Comparison of ENCODE assay signal across 16 cellular contexts in genomic region chr11:43396617-43397016, GRCh38. TPM values are rescaled to one million over a fixed set of nuclear protein-coding genes. Genes with fewer than 3 reads are reported as not detected.
DNase-seq lines count a peak whose midpoint lies in the region; ATAC-seq, FAIRE-seq and TF ChIP-seq lines count a peak whose summit lies in the region.
"Had no signal": no experiment of that assay in that cellular context is flagged by ENCODE, and none has a peak within 500 bp of the region (broad histone marks: within the 10 kb centered on the region; RNA-seq: fewer than 3 reads in every experiment).

No MANE protein-coding gene starts in this region.

- no peaks in the 10 kb centered on the region for H4K20me1 ChIP-seq in PC-9 (ENCODE audit: insufficient read depth)

- no TSS peak for BruUV-seq in PC-9 (replicated peaks; lab: Mats Ljungman, UMichigan)

- POLR2A ChIA-PET in PC-9 (lab: Charles Lee; ENCODE audit: unreplicated experiment): no interaction called here

- WGBS in thyroid gland, 2 donors: 47 to 53% methylated on average over 3 of the region's 3 CpGs

- H3K9me3 ChIP-seq in PC-9 (ENCODE audit: insufficient read depth, low read depth): no peaks in the 10 kb centered on the region
- H3K9me3 ChIP-seq in thyroid gland: no peaks in the 10 kb centered on the region
- no peaks in the 10 kb centered on the region for H3K9me3 ChIP-seq in kidney (ENCODE audit: control insufficient read depth in 1 of 2, low read length in 2 of 2)
- H3K9me3 ChIP-seq: Peyer's patch had no signal

- H3K36me3 ChIP-seq in PC-9 (ENCODE audit: low read depth): peaks cover 52% of the 10 kb centered on the region
- peaks cover 5% of the 10 kb centered on the region for H3K36me3 ChIP-seq in bronchial epithelial cell (ENCODE audit: control insufficient read depth, insufficient read depth, low read length)
- peaks cover 17 to 28% of the 10 kb centered on the region in 2 donors for H3K36me3 ChIP-seq in thyroid gland
- H3K36me3 ChIP-seq in kidney (ENCODE audit: control insufficient read depth in 1 of 2, insufficient read depth in 2 of 2, low read length in 2 of 2): peaks cover 23 to 46% of the 10 kb centered on the region in 2 donors

- H2AFZ ChIP-seq in PC-9: no peak overlapping the region

- H3K36me3 Mint-ChIP-seq in activated T-cell treated with anti-CD3 and anti-CD28 coated beads, Interleukin-2, amount 50 U/mL, for 4 hours (ENCODE audit: insufficient read depth): peaks cover 55% of the 10 kb centered on the region
- peaks cover 4 to 28% of the 10 kb centered on the region in 2 donors for H3K36me3 Mint-ChIP-seq in activated T-cell treated with anti-CD3 and anti-CD28 coated beads, Interleukin-2, amount 50 U/mL, for 72 hours (ENCODE audit: insufficient read depth in 2 of 2)

- H3K9ac ChIP-seq in kidney (ENCODE audit: low read length in 2 of 2): no peak overlapping the region

- H3K79me2 ChIP-seq in PC-9 (ENCODE audit: low read depth): no peaks in the 10 kb centered on the region

- H3K27ac ChIP-seq in PC-9 (peak overlapping the region; percentile 9; the same call in 1 of the 2 replicates), thyroid gland (peak overlapping the region; percentile 38 to 69 (median 58)), kidney (ENCODE audit: low read depth in 2 of 2, low read length in 2 of 2) (no peak overlapping the region)
- H3K27ac ChIP-seq: C4-2B, Peyer's patch had no signal

- CTCF ChIA-PET in PC-9 (lab: Charles Lee): no interaction called here

- no peak overlapping the region for H3K4me3 ChIP-seq in PC-9
- no peak overlapping the region for H3K4me3 ChIP-seq in bronchial epithelial cell (ENCODE audit: low read depth, low read length)
- no peak overlapping the region for H3K4me3 ChIP-seq in thyroid gland (replicated peaks in 1 of 3)
- H3K4me3 ChIP-seq in kidney (ENCODE audit: low read length in 2 of 2): no peak overlapping the region
- H3K4me3 ChIP-seq: Peyer's patch had no signal

- no peak overlapping the region for H3K4me2 ChIP-seq in PC-9

- no peak overlapping the region for H3K27ac Mint-ChIP-seq in activated T-cell treated with anti-CD3 and anti-CD28 coated beads, Interleukin-2, amount 50 U/mL, for 72 hours

- no peak for DNase-seq in activated T-cell treated with anti-CD3 and anti-CD28 coated beads, Interleukin-2, amount 50 U/mL, for 4 hours
- no peak for DNase-seq in activated T-cell treated with anti-CD3 and anti-CD28 coated beads, Interleukin-2, amount 50 U/mL, for 72 hours
- peak in 1 of 2 experiments; percentile 71 for DNase-seq in PC-9
- peak; percentile 30 for DNase-seq in bronchial epithelial cell (ENCODE audit: low read depth)
- DNase-seq in thyroid gland: peak; percentile 21 to 31
- DNase-seq in NCI-H82 treated with DMSO at 0.1 percent for 48 hours (lab: John Stamatoyannopoulos, UW; ENCODE audit: unreplicated experiment): no peak
- DNase-seq in kidney: no peak
- DNase-seq: DMS 273 treated with DMSO at 0.1 percent for 48 hours, NCI-H1048, NCI-H1436 treated with DMSO at 0.1 percent for 48 hours, NCI-H2029 treated with DMSO at 0.1 percent for 48 hours, NCI-H510A treated with DMSO at 0.1 percent for 48 hours, Peyer's patch had no signal

- no peaks in the 10 kb centered on the region for H3K27me3 Mint-ChIP-seq in activated T-cell treated with anti-CD3 and anti-CD28 coated beads, Interleukin-2, amount 50 U/mL, for 4 hours (ENCODE audit: low read depth)
- H3K27me3 Mint-ChIP-seq in activated T-cell treated with anti-CD3 and anti-CD28 coated beads, Interleukin-2, amount 50 U/mL, for 72 hours (ENCODE audit: low read depth): no peaks in the 10 kb centered on the region

- H3F3A ChIP-seq in PC-9 (ENCODE audit: insufficient read depth, low read depth): peaks cover 6% of the 10 kb centered on the region; the same call in 1 of the 2 replicates

- ATAC-seq in activated T-cell treated with anti-CD3 and anti-CD28 coated beads, Interleukin-2, amount 50 U/mL, for 4 hours: no peak
- no peak for ATAC-seq in activated T-cell treated with anti-CD3 and anti-CD28 coated beads, Interleukin-2, amount 50 U/mL, for 72 hours (replicated peaks in 1 of 2)
- ATAC-seq: Right ventricle myocardium inferior had no signal

- H3K4me1 ChIP-seq in PC-9 (replicated peaks; ENCODE audit: insufficient read depth) (peaks cover 6% of the 10 kb centered on the region; the same call in 1 of the 2 replicates), thyroid gland (peaks cover 4 to 19% of the 10 kb centered on the region in 2 donors), kidney (ENCODE audit: control insufficient read depth in 1 of 2, insufficient read depth in 1 of 2, low read depth in 1 of 2, low read length in 2 of 2) (no peaks in the 10 kb centered on the region)
- H3K4me1 ChIP-seq: Peyer's patch had no signal

- no peaks in the 10 kb centered on the region for H3K9me3 Mint-ChIP-seq in activated T-cell treated with anti-CD3 and anti-CD28 coated beads, Interleukin-2, amount 50 U/mL, for 4 hours
- H3K9me3 Mint-ChIP-seq in activated T-cell treated with anti-CD3 and anti-CD28 coated beads, Interleukin-2, amount 50 U/mL, for 72 hours: no peaks in the 10 kb centered on the region

- intact Hi-C loops in PC-9 (cut with micrococcal nuclease; ENCODE audit: unreplicated experiment) (loop anchor here (2.0 kb wide), 1 partner anchor 38 kb away; the partner anchor contains the start of gene TTC17), thyroid gland (cut with DNase I) (no loop called here), kidney (cut with DNase I) (no loop called here)

- H3K27me3 ChIP-seq in PC-9 (ENCODE audit: insufficient read depth, low read depth): no peaks in the 10 kb centered on the region
- H3K27me3 ChIP-seq in bronchial epithelial cell (ENCODE audit: control insufficient read depth, insufficient read depth, low read length): no peaks in the 10 kb centered on the region
- no peaks in the 10 kb centered on the region for H3K27me3 ChIP-seq in thyroid gland
- H3K27me3 ChIP-seq: Peyer's patch had no signal

- peak overlapping the region; percentile 27 for H3K4me3 Mint-ChIP-seq in activated T-cell treated with anti-CD3 and anti-CD28 coated beads, Interleukin-2, amount 50 U/mL, for 4 hours
- H3K4me3 Mint-ChIP-seq in activated T-cell treated with anti-CD3 and anti-CD28 coated beads, Interleukin-2, amount 50 U/mL, for 72 hours: no peak overlapping the region

- FAIRE-seq in bronchial epithelial cell (lab: Jason Lieb, UNC) (no peak), kidney (lab: Jason Lieb, UNC) (no peak)
- FAIRE-seq: H1 had no signal

- no peak for TF ChIP-seq CTCF in PC-9 (conservative IDR thresholded peaks at IDR 0.05)
- TF ChIP-seq CTCF in bronchial epithelial cell (IDR thresholded peaks at IDR 0.05; ENCODE audit: insufficient read depth, low read length, severe bottlenecking): no peak
- no peak for TF ChIP-seq CTCF in thyroid gland (IDR thresholded peaks at IDR 0.05)
- TF ChIP-seq CTCF in kidney (IDR thresholded peaks at IDR 0.05; ENCODE audit: borderline replicate concordance, extremely low read depth, insufficient read depth): no peak

- H3K9me2 ChIP-seq in PC-9 (ENCODE audit: insufficient read depth): no peaks in the 10 kb centered on the region

- H3K4me1 Mint-ChIP-seq in activated T-cell treated with anti-CD3 and anti-CD28 coated beads, Interleukin-2, amount 50 U/mL, for 4 hours (ENCODE audit: low read depth): peaks cover 23% of the 10 kb centered on the region
- H3K4me1 Mint-ChIP-seq in activated T-cell treated with anti-CD3 and anti-CD28 coated beads, Interleukin-2, amount 50 U/mL, for 72 hours (ENCODE audit: low read depth): peaks cover 48% of the 10 kb centered on the region

- no peak for TF ChIP-seq POLR2A in thyroid gland (IDR thresholded peaks at IDR 0.05)

RNA-seq across cellular contexts. Expression of gene TTC17, which starts 37.9 kb away (rescaled TPM):
- 10 to 100 TPM; 35.1 to 40.6 (median 37.8) TPM for total RNA-seq in activated T-cell treated with anti-CD3 and anti-CD28 coated beads, Interleukin-2, amount 50 U/mL, for 4 hours
- total RNA-seq in activated T-cell treated with anti-CD3 and anti-CD28 coated beads, Interleukin-2, amount 50 U/mL, for 72 hours: 10 to 100 TPM; 67.8 to 68.2 TPM
- 71.4 and 81.0 TPM in 2 replicates for total RNA-seq in PC-9 (2021)
- total RNA-seq in bronchial epithelial cell: 74.2 and 90.3 TPM in 2 replicates
- total RNA-seq in thyroid gland: 100 to 1,000 TPM; 143 to 258 (median 192) TPM
- 76.5 TPM for total RNA-seq in kidney
- polyA plus RNA-seq in kidney (ENCODE audit: insufficient read depth, low read depth, low replicate concordance): 26.2 TPM

Comparison
In these comparisons a context has a peak if more than half of its experiments do, and no peak if none do; other contexts are left out.
1. DNase-seq: peak in bronchial epithelial cell (single experiment) and thyroid gland (2 of 2); none in activated T-cell treated with anti-CD3 and anti-CD28 coated beads, Interleukin-2, amount 50 U/mL, for 4 hours (single experiment), activated T-cell treated with anti-CD3 and anti-CD28 coated beads, Interleukin-2, amount 50 U/mL, for 72 hours (0 of 2), NCI-H82 treated with DMSO at 0.1 percent for 48 hours (single experiment) and kidney (single experiment).
2. H3K27ac ChIP-seq: peak in PC-9 (single experiment) and thyroid gland (3 of 3); none in kidney (0 of 2).